ENCODE assay signal across 8 cellular contexts in the genomic region with DNA sequence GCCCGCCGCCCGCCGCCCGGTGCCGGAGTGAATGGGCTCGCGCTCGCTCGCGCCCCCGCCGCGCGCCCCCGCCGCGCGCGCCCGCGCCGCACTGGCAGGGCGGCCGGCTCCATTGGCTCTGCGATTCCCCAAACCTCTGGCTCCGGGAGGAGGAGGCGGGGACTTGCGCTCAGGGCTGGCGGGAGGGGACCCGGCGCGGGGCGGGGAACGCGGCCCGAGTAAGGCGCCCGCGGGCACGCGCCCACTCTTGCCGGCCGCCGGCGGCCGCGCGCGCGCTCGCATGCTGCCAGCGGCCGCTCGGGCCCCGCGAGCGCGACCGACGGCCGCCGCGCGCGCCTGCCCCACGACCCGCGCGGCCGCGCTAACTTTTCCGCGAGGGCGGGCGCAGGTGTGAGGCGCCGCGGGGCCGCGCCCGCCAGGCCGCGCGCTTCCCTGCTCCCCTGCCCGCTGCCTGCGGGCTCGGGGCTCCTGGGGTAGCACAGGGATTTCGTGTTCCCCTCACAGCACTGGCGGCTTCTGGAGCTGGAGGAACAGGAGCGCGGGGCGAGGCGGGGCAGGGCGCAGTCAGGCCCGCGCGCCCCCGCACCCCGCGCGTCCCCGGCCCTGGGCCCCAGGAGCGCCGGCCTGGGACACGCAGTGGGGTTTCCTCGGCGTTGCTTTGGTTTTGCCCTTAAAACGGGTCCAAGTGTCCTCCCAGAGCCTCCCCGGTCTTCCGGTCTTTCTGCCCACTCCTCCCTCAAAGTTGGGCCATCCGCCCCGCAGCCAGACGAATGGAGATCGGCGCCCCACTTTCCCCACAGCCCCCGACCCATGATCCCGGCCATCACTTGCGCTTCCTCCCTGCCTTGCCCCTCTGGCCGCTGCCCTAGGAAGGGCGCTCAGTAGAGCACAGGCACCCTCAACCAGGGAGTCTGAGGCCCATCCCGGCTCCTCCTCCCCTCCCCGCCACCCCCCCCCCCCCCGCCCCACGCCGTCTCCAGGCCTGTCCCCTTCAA.
A peak's percentile ranks its signal among the peaks of the same experiment; 100 is the strongest.
DNase-seq lines count a peak whose midpoint lies in the region; FAIRE-seq and TF ChIP-seq lines count a peak whose summit lies in the region.

No MANE protein-coding gene starts in this region.

- 0 out of 2 replicates have a peak overlapping the region, but pooled peaks have one; percentile 24 for H3K9ac ChIP-seq in OCI-LY3 (ENCODE audit: low read length)

- peaks cover 21% of the 10 kb centered on the region for H3K4me1 ChIP-seq in OCI-LY3 (ENCODE audit: low read length)

- H3K27me3 ChIP-seq in OCI-LY3 (ENCODE audit: low read depth, low read length): peaks cover under 1% of the 10 kb centered on the region; the same call in 1 of the 2 replicates

- peaks cover 6% of the 10 kb centered on the region; the same call in 1 of the 2 replicates for H3K79me2 ChIP-seq in OCI-LY3 (ENCODE audit: low read length)

- DNase-seq in AG20443 (ENCODE audit: low spot score) (peak; percentile 97), GM19240 (ENCODE audit: insufficient read length, low spot score) (peak; percentile 97), HTR-8/SVneo (ENCODE audit: insufficient read length, low spot score) (peak; percentile 83), activated T-cell treated with anti-CD3 and anti-CD28 coated beads for 4 hours (peak; percentile 62), epithelial cell of prostate (ENCODE audit: low read depth, low spot score) (peak; percentile 37), middle frontal gyrus (ENCODE audit: extremely low spot score, low spot score) (peak; percentile 50)
- DNase-seq in stimulated activated CD8-positive, alpha-beta memory T cell treated with anti-CD3 and anti-CD28 coated beads, Interleukin-15, amount 100 ng/mL, for 48 hours (ENCODE audit: low read depth in 2 of 2): peak; percentile 63 to 68

- FAIRE-seq in HTR-8/SVneo (lab: Jason Lieb, UNC): peak; percentile 51

- H2AFZ ChIP-seq in OCI-LY3 (ENCODE audit: low read depth, low read length): no peak overlapping the region

- H3K4me2 ChIP-seq in OCI-LY3 (ENCODE audit: low read length): peak overlapping the region; percentile 65

- no peak for TF ChIP-seq CTCF in OCI-LY3 (IDR thresholded peaks at IDR 0.05; ENCODE audit: low read depth, low read length)

- peak overlapping the region; percentile 74 for H3K4me3 ChIP-seq in OCI-LY3 (ENCODE audit: low read length)

- no peaks in the 10 kb centered on the region for H3K36me3 ChIP-seq in OCI-LY3 (replicated peaks; ENCODE audit: low read depth, low read length)

- no peaks in the 10 kb centered on the region for H4K20me1 ChIP-seq in OCI-LY3 (ENCODE audit: insufficient read depth, low read length)

- H3K9me3 ChIP-seq in OCI-LY3 (ENCODE audit: insufficient read depth, low read length): no peaks in the 10 kb centered on the region

- H3K27ac ChIP-seq in OCI-LY3 (ENCODE audit: low read length) (no peak overlapping the region), epithelial cell of prostate (peak overlapping the region; percentile 43)

Comparison
In these comparisons a context has a peak if more than half of its experiments do, and no peak if none do; other contexts are left out.
1. DNase-seq: peak in every context shown above with its lines; median percentile 97 in AG20443; 97 in GM19240; 83 in HTR-8/SVneo; 66 in stimulated activated CD8-positive, alpha-beta memory T cell treated with anti-CD3 and anti-CD28 coated beads, Interleukin-15, amount 100 ng/mL, for 48 hours; 62 in activated T-cell treated with anti-CD3 and anti-CD28 coated beads for 4 hours; 50 in middle frontal gyrus; 37 in epithelial cell of prostate.